1 cellular context compared by ENCODE assay signal in genomic region chr20:34824026-34824860, GRCh38.
TF ChIP-seq lines count a peak whose summit lies in the region.

No MANE protein-coding gene starts in this region.

TF ChIP-seq in Ishikawa, 13 proteins besides CTCF, POLR2A, EP300 and RAD21 (continued from another document):
- peak; percentile 52; the same call in 1 of the 2 replicates for TF ChIP-seq REST (IDR thresholded peaks at IDR 0.05; ENCODE audit: low read depth)
- peak; percentile 5; the same call in 1 of the 2 replicates for TF ChIP-seq MAX (IDR thresholded peaks at IDR 0.05)
